1 cellular context compared by ENCODE assay signal in genomic region chr12:89566615-89567014, GRCh38.
TF ChIP-seq lines count a peak whose summit lies in the region.

No MANE protein-coding gene starts in this region.

TF ChIP-seq in K562, 482 proteins besides CTCF, POLR2A, EP300 and RAD21 (continued from another document and continues in another):
- TF ChIP-seq ZBTB11 (CRISPR knock-in tag; IDR thresholded peaks at IDR 0.05) (no peak), GABPB2 (CRISPR knock-in tag; conservative IDR thresholded peaks at IDR 0.05) (no peak), SMARCC2 (IDR thresholded peaks at IDR 0.05; ENCODE audit: low read depth) (peak; percentile 53; the same call in 1 of the 2 replicates), YY1 (IDR thresholded peaks at IDR 0.05; ENCODE audit: borderline replicate concordance in 1 of 3, control insufficient read depth in 1 of 3, extremely low read depth in 1 of 3, insufficient read depth in 3 of 3, insufficient read length in 1 of 3, insufficient replicate concordance in 2 of 3, low read depth in 1 of 3, low read length in 2 of 3) (no peak), RBFOX2 (IDR thresholded peaks at IDR 0.05; ENCODE audit: low read depth, low read length) (no peak), ZFPM2 (CRISPR knock-in tag; IDR thresholded peaks at IDR 0.05) (no peak), MAFG (tag; conservative IDR thresholded peaks at IDR 0.05) (0 out of 2 replicates have a peak, but pooled peaks have one; percentile 12), MEIS2 (IDR thresholded peaks at IDR 0.05; ENCODE audit: partially characterized antibody) (peak; percentile 83), SMARCA5 (IDR thresholded peaks at IDR 0.05) (no peak), ZNF384 (IDR thresholded peaks at IDR 0.05; ENCODE audit: low read depth, low read length) (peak; percentile 98), ZNF318 (IDR thresholded peaks at IDR 0.05; ENCODE audit: borderline replicate concordance in 1 of 2, low read depth in 1 of 2) (peak in 1 of 2 experiments; percentile 74; a peak in 2 of 4 replicates), EGR1 (conservative IDR thresholded peaks at IDR 0.05) (peak; percentile 64), KLF10 (CRISPR knock-in tag; IDR thresholded peaks at IDR 0.05) (no peak), ZNF511 (CRISPR knock-in tag; IDR thresholded peaks at IDR 0.05) (no peak), NR2C2 (CRISPR knock-in tag; IDR thresholded peaks at IDR 0.05) (no peak), NR2C2 (tag; IDR thresholded peaks at IDR 0.05) (peak; percentile 72), ATF7 (IDR thresholded peaks at IDR 0.05) (peak; percentile 74; the same call in 1 of the 2 replicates), MTA1 (IDR thresholded peaks at IDR 0.05; ENCODE audit: borderline replicate concordance) (peak; percentile 82; the same call in 1 of the 2 replicates), HMBOX1 (IDR thresholded peaks at IDR 0.05) (peak; percentile 82), NCOA1 (IDR thresholded peaks at IDR 0.05; ENCODE audit: low read depth) (no peak), ZNF644 (tag; IDR thresholded peaks at IDR 0.05; ENCODE audit: low read depth) (0 out of 2 replicates have a peak, but pooled peaks have one; percentile 40), ZNF24 (IDR thresholded peaks at IDR 0.05) (no peak), CEBPG (CRISPR knock-in tag; IDR thresholded peaks at IDR 0.05) (no peak), CEBPG (tag; conservative IDR thresholded peaks at IDR 0.05 in 1 of 2, IDR thresholded peaks at IDR 0.05 in 1 of 2) (peak; percentile 53 to 79; a peak in 2 of 4 replicates), JUN (IDR thresholded peaks at IDR 0.05; ENCODE audit: borderline replicate concordance, low read depth, low read length) (peak; percentile 58; the same call in 1 of the 2 replicates), JUN (CRISPR knock-in tag; IDR thresholded peaks at IDR 0.05; ENCODE audit: borderline replicate concordance) (no peak), TAL1 (IDR thresholded peaks at IDR 0.05) (peak; percentile 10; the same call in 1 of the 2 replicates), KDM1A (IDR thresholded peaks at IDR 0.05) (peak in 1 of 2 experiments; percentile 13; a peak in 1 of 4 replicates), ZNF398 (CRISPR knock-in tag; IDR thresholded peaks at IDR 0.05) (no peak), NFYB (IDR thresholded peaks at IDR 0.05; ENCODE audit: extremely low read depth, insufficient read length) (no peak), MYC (IDR thresholded peaks at IDR 0.05; ENCODE audit: low read depth, low read length) (no peak), MYC (CRISPR knock-in tag; IDR thresholded peaks at IDR 0.05; ENCODE audit: borderline replicate concordance, low read depth) (no peak), MLX (CRISPR knock-in tag; conservative IDR thresholded peaks at IDR 0.05) (no peak), ZNF354B (CRISPR knock-in tag; IDR thresholded peaks at IDR 0.05) (no peak), SMARCE1 (IDR thresholded peaks at IDR 0.05) (peak; percentile 88; the same call in 1 of the 2 replicates), GTF2E2 (tag; IDR thresholded peaks at IDR 0.05) (0 out of 2 replicates have a peak, but pooled peaks have one; percentile 50), CBFA2T3 (IDR thresholded peaks at IDR 0.05) (0 out of 2 replicates have a peak, but pooled peaks have one; percentile 15), PKNOX1 (IDR thresholded peaks at IDR 0.05) (peak; percentile 35; the same call in 1 of the 2 replicates), FOXM1 (IDR thresholded peaks at IDR 0.05; ENCODE audit: low read depth) (no peak), FOXM1 (CRISPR knock-in tag; IDR thresholded peaks at IDR 0.05; ENCODE audit: low read depth) (no peak), TEAD4 (IDR thresholded peaks at IDR 0.05; ENCODE audit: low read length) (peak; percentile 57), TEAD4 (CRISPR knock-in tag; IDR thresholded peaks at IDR 0.05; ENCODE audit: borderline replicate concordance) (no peak), ZNF311 (CRISPR knock-in tag; IDR thresholded peaks at IDR 0.05) (no peak), MAFF (IDR thresholded peaks at IDR 0.05; ENCODE audit: low read length) (no peak), FOXP4 (CRISPR knock-in tag; IDR thresholded peaks at IDR 0.05; ENCODE audit: borderline replicate concordance) (no peak), STAT5A (IDR thresholded peaks at IDR 0.05; ENCODE audit: borderline replicate concordance, low read length) (no peak), RCOR1 (IDR thresholded peaks at IDR 0.05; ENCODE audit: borderline replicate concordance in 1 of 2, low read depth in 2 of 2, low read length in 2 of 2) (peak in 1 of 2 experiments; percentile 75; a peak in 2 of 4 replicates), ESRRA (IDR thresholded peaks at IDR 0.05; ENCODE audit: borderline replicate concordance, low read depth) (peak; percentile 77; the same call in 1 of the 2 replicates)
